ENCODE assay signal across 8 cellular contexts in the genomic region with DNA sequence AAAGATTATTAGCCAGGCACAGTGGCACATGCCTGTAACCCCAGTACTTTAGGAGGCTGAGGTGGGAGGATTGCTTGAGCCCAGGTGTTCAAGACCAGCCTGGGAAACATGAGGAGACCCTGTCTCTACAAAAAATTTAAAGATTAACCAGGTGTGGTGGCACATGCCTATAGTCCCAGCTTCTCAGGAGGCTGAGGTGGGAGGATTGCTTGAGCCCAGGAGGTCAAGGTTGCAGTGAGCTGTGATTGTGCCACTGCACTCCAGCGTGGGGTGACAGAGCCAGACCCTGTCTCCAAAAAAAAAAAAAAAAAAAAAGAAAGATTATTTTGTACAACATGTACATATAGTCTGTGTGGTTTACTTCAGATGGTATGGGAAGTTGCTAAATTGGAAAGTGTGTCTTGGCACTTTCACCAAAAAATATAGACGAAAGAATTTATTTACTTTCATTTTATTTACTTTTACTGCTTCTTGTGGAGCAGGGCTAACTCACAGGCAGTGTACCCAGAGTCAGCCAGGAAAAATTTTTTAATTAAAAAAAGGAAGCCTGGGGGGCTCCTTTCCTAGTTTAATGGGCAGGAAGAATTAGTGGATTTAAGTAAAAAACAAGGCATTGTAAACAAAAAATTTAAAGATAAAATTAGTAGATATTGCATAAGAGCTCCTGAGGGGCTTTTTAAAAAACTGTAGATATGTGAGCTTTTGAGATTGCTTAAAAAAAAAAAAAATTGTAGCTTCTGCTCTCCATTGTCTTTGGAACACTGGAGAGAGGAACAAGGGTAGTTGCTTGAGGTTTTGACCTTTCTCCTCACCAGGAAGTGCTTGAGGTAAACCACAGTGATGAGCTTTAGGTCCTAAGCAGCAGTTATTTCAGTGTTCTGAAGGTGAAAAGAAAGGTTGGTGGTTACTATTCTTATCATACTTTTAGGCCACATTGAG. TPM values are rescaled to one million over a fixed set of nuclear protein-coding genes. Genes with fewer than 3 reads are reported as not detected.
DNase-seq lines count a peak whose midpoint lies in the region; ATAC-seq and TF ChIP-seq lines count a peak whose summit lies in the region.

No MANE protein-coding gene starts in this region.

- H3K27me3 Mint-ChIP-seq in CD4-positive, alpha-beta T cell, result no peaks in the 10 kb centered on the region
- no peaks in the 10 kb centered on the region for H3K27me3 Mint-ChIP-seq in activated naive CD8-positive, alpha-beta T cell treated with anti-CD3 and anti-CD28 coated beads, Interleukin-2, amount 10 ng/mL, durations not matched to agents 7 days and 5 days

- no peaks in the 10 kb centered on the region for H3K9me3 ChIP-seq in CD4-positive, alpha-beta T cell (ENCODE audit: control insufficient read depth, low read length)
- H3K9me3 ChIP-seq in GM23248 (ENCODE audit: low read depth), result no peaks in the 10 kb centered on the region

- no peak overlapping the region for H3K4me2 ChIP-seq in GM23248 (ENCODE audit: unreplicated experiment)

- no peak overlapping the region for H2AFZ ChIP-seq in GM23248

- H3F3A ChIP-seq in GM23248 (ENCODE audit: insufficient read depth), result no peaks in the 10 kb centered on the region; the same call in 1 of the 2 replicates

- ATAC-seq in CD4-positive, alpha-beta T cell (ENCODE audit: poor library complexity), result peak; percentile 51
- ATAC-seq in GM19395 (IDR thresholded peaks at IDR 0.05; ENCODE audit: unreplicated experiment) (peak; percentile 91), HG03457 (IDR thresholded peaks at IDR 0.05; ENCODE audit: unreplicated experiment) (peak; percentile 81), Right ventricle myocardium superior (ENCODE audit: poor library complexity) (no peak)
- ATAC-seq in activated naive CD8-positive, alpha-beta T cell treated with anti-CD3 and anti-CD28 coated beads, Interleukin-2, amount 10 ng/mL, durations not matched to agents 7 days and 5 days (ENCODE audit: low read depth), result peak; percentile 79

- H3K27me3 ChIP-seq in CD4-positive, alpha-beta T cell (ENCODE audit: control insufficient read depth, insufficient read depth, low read length), result no peaks in the 10 kb centered on the region
- H3K27me3 ChIP-seq in GM23248 (replicated peaks; ENCODE audit: insufficient read depth), result no peaks in the 10 kb centered on the region

- CTCF ChIA-PET in CD4-positive, alpha-beta T cell (lab: Charles Lee), result interaction anchor here (0.6 to 1.7 kb wide), 4 partner anchors 10 to 70 kb away, joined by 3 to 8 read pairs (median 3); partner anchors contain the start of genes COMTD1 and VDAC2

- intact Hi-C loops in CD4-positive, alpha-beta T cell (cut with DNase I, micrococcal nuclease), result no loop called here
- intact Hi-C loops in Right ventricle myocardium superior (cut with DNase I), result no loop called here

- peaks cover 42% of the 10 kb centered on the region for H3K4me1 Mint-ChIP-seq in CD4-positive, alpha-beta T cell (ENCODE audit: low read depth)
- peaks cover 39% of the 10 kb centered on the region for H3K4me1 Mint-ChIP-seq in activated naive CD8-positive, alpha-beta T cell treated with anti-CD3 and anti-CD28 coated beads, Interleukin-2, amount 10 ng/mL, durations not matched to agents 7 days and 5 days

- 90 to 96% methylated on average over 2 of the region's 2 CpGs for WGBS in GM23248 (ENCODE audit: low coverage in 1 of 2, low lambda C conversion rate in 2 of 2, missing lambda C conversion rate in 2 of 2), 2 experiments

- H3K9ac ChIP-seq in GM23248, result no peak overlapping the region

- peak overlapping the region; percentile 78 for H3K27ac Mint-ChIP-seq in CD4-positive, alpha-beta T cell
- H3K27ac Mint-ChIP-seq in activated naive CD8-positive, alpha-beta T cell treated with anti-CD3 and anti-CD28 coated beads, Interleukin-2, amount 10 ng/mL, durations not matched to agents 7 days and 5 days, result peak overlapping the region; percentile 93

- peak overlapping the region; percentile 58 for H3K4me3 Mint-ChIP-seq in CD4-positive, alpha-beta T cell
- peak overlapping the region; percentile 74 for H3K4me3 Mint-ChIP-seq in activated naive CD8-positive, alpha-beta T cell treated with anti-CD3 and anti-CD28 coated beads, Interleukin-2, amount 10 ng/mL, durations not matched to agents 7 days and 5 days

- H3K9me3 Mint-ChIP-seq in CD4-positive, alpha-beta T cell, result no peaks in the 10 kb centered on the region
- H3K9me3 Mint-ChIP-seq in activated naive CD8-positive, alpha-beta T cell treated with anti-CD3 and anti-CD28 coated beads, Interleukin-2, amount 10 ng/mL, durations not matched to agents 7 days and 5 days, result peaks cover 1% of the 10 kb centered on the region

- peaks cover 8% of the 10 kb centered on the region for H3K4me1 ChIP-seq in GM23248 (ENCODE audit: insufficient read depth)

- no peak for TF ChIP-seq CTCF in CD4-positive, alpha-beta T cell (IDR thresholded peaks at IDR 0.05)

- H3K4me3 ChIP-seq in GM23248, result no peak overlapping the region

- POLR2A ChIA-PET in CD4-positive, alpha-beta T cell (lab: Charles Lee), result interaction anchor here (0.9 to 1.8 kb wide), 6 partner anchors 9 to 54 kb away, joined by 3 to 11 read pairs (median 5); partner anchors contain the start of genes SAMD8 and VDAC2
- POLR2A ChIA-PET in activated naive CD8-positive, alpha-beta T cell treated with anti-CD3 and anti-CD28 coated beads, Interleukin-2, amount 10 ng/mL, durations not matched to agents 7 days and 5 days (lab: Charles Lee), result interaction anchor here (0.6 to 2.3 kb wide), 4 partner anchors 45 to 67 kb away, joined by 3 to 11 read pairs (median 4); partner anchors contain the start of genes SAMD8 and VDAC2

- H3K36me3 Mint-ChIP-seq in CD4-positive, alpha-beta T cell (ENCODE audit: low read depth), result peaks cover 39% of the 10 kb centered on the region
- H3K36me3 Mint-ChIP-seq in activated naive CD8-positive, alpha-beta T cell treated with anti-CD3 and anti-CD28 coated beads, Interleukin-2, amount 10 ng/mL, durations not matched to agents 7 days and 5 days, result peaks cover 18% of the 10 kb centered on the region

- H3K9me2 ChIP-seq in GM23248 (ENCODE audit: insufficient read depth), result no peaks in the 10 kb centered on the region

- 0 out of 2 replicates have a peak, but pooled peaks cover 4% of the 10 kb centered on the region for H3K36me3 ChIP-seq in GM23248 (ENCODE audit: low read depth)

- in situ Hi-C loops in GM23248 (cut with MboI), result no loop called here

- no peaks in the 10 kb centered on the region for H4K20me1 ChIP-seq in GM23248 (ENCODE audit: insufficient read depth)

- H3K79me2 ChIP-seq in GM23248 (ENCODE audit: insufficient read depth), result peaks cover 63% of the 10 kb centered on the region

- peak overlapping the region; percentile 56 for H3K27ac ChIP-seq in CD4-positive, alpha-beta T cell (ENCODE audit: low read depth, low read length)
- no peak overlapping the region for H3K27ac ChIP-seq in GM23248

- DNase-seq in CD4-positive, alpha-beta T cell, result no peak
- DNase-seq in activated naive CD8-positive, alpha-beta T cell treated with anti-CD3 and anti-CD28 coated beads, Interleukin-2, amount 10 ng/mL, durations not matched to agents 7 days and 5 days, result no peak
- DNase-seq in GM23248, result no peak
- no peak for DNase-seq in medulla oblongata (ENCODE audit: extremely low spot score)
- no peak for DNase-seq in SK-N-DZ (ENCODE audit: low spot score)
- no peak for DNase-seq in Right ventricle myocardium superior

RNA-seq across cellular contexts. Expression of gene VDAC2, which starts 44.6 kb away (rescaled TPM):
- 100 to 1,000 TPM; 141 to 147 TPM for total RNA-seq in CD4-positive, alpha-beta T cell
- 100 to 1,000 TPM; 123 to 125 TPM for total RNA-seq in activated naive CD8-positive, alpha-beta T cell treated with anti-CD3 and anti-CD28 coated beads, Interleukin-2, amount 10 ng/mL, durations not matched to agents 7 days and 5 days
- total RNA-seq in GM23248 (2014; rRNA removed; shearing (Covaris generic)), result 145 and 147 TPM in 2 replicates
- 259 and 268 TPM in 2 replicates for polyA plus RNA-seq in GM23248 (2016; fragmentation: Nextera tagmentation; extraction: Ambion mirVana)
- 283 and 329 TPM in 2 replicates for polyA plus RNA-seq in SK-N-DZ (2014; cell fraction: cytosol; rRNA removed)
- polyA plus RNA-seq in SK-N-DZ (2014; cell fraction: nucleus; rRNA removed), result 217 and 226 TPM in 2 replicates
- 486 TPM for total RNA-seq in Right ventricle myocardium superior

RNA-seq across cellular contexts. Expression of gene SAMD8, which starts 54.5 kb away (rescaled TPM):
- 10 to 100 TPM; 34.1 to 37.4 TPM for total RNA-seq in CD4-positive, alpha-beta T cell
- total RNA-seq in activated naive CD8-positive, alpha-beta T cell treated with anti-CD3 and anti-CD28 coated beads, Interleukin-2, amount 10 ng/mL, durations not matched to agents 7 days and 5 days, result 10 to 100 TPM; 21.0 to 22.7 TPM
- 30.5 and 31.5 TPM in 2 replicates for total RNA-seq in GM23248 (2014; rRNA removed; shearing (Covaris generic))
- polyA plus RNA-seq in GM23248 (2016; fragmentation: Nextera tagmentation; extraction: Ambion mirVana), result 16.8 and 16.9 TPM in 2 replicates
- 12.0 and 16.1 TPM in 2 replicates for polyA plus RNA-seq in SK-N-DZ (2014; cell fraction: cytosol; rRNA removed)
- 5.7 and 9.6 TPM in 2 replicates for polyA plus RNA-seq in SK-N-DZ (2014; cell fraction: nucleus; rRNA removed)
- total RNA-seq in Right ventricle myocardium superior, result 23.3 TPM
